8 cellular contexts compared by ENCODE assay signal in genomic region chr19:17390665-17391370, GRCh38. TPM values are rescaled to one million over a fixed set of nuclear protein-coding genes. Genes with fewer than 3 reads are reported as not detected.
DNase-seq lines count a peak whose midpoint lies in the region; ATAC-seq and TF ChIP-seq lines count a peak whose summit lies in the region.

No MANE protein-coding gene starts in this region.

- no peaks in the 10 kb centered on the region for H3K4me1 Mint-ChIP-seq in nephron

- peak; percentile 86 for DNase-seq in DMS53 (lab: John Stamatoyannopoulos, UW)
- DNase-seq in activated T-helper 1 cell treated with Interleukin-2 at 50 U/mL for 16 hours (ENCODE audit: low read depth), result peak; percentile 84
- DNase-seq in fibroblast of peridontal ligament (ENCODE audit: extremely low read depth), result peak; percentile 77
- peak; percentile 71 to 87 (median 84) for DNase-seq in stimulated activated naive CD4-positive, alpha-beta T cell (lab: John Stamatoyannopoulos, UW)

- no peaks in the 10 kb centered on the region for H3K27me3 Mint-ChIP-seq in nephron (ENCODE audit: low read depth)

- ATAC-seq in GM21529 (IDR thresholded peaks at IDR 0.05; ENCODE audit: unreplicated experiment), result peak; percentile 88

- TF ChIP-seq RAD21 in Ishikawa (IDR thresholded peaks at IDR 0.05; ENCODE audit: low read depth), result peak; percentile 46; the same call in 1 of the 2 replicates

- peaks cover 6% of the 10 kb centered on the region for H3K9me3 Mint-ChIP-seq in nephron

- H3K4me3 Mint-ChIP-seq in nephron, result peak overlapping the region; percentile 88 to 94 (median 93)

- TF ChIP-seq CTCF in nephron (IDR thresholded peaks at IDR 0.05; ENCODE audit: unreplicated experiment in 3 of 3), result peak; percentile 68 to 84 (median 78)

- peak overlapping the region in 2 of 3 experiments; percentile 45 to 63 for H3K27ac Mint-ChIP-seq in nephron

- no peaks in the 10 kb centered on the region for H3K36me3 Mint-ChIP-seq in nephron (ENCODE audit: low read depth)

- no peak for TF ChIP-seq EP300 in Ishikawa (IDR thresholded peaks at IDR 0.05; ENCODE audit: borderline replicate concordance)

TF ChIP-seq in Ishikawa, 13 proteins besides CTCF, POLR2A, EP300 and RAD21:
- TF ChIP-seq YY1 (IDR thresholded peaks at IDR 0.05; ENCODE audit: low read depth) (0 out of 2 replicates have a peak, but pooled peaks have one; percentile 13), ZBTB7A (IDR thresholded peaks at IDR 0.05; ENCODE audit: low read depth) (0 out of 2 replicates have a peak, but pooled peaks have one; percentile 1), USF1 (IDR thresholded peaks at IDR 0.05) (no peak), TEAD4 (IDR thresholded peaks at IDR 0.05) (no peak), MAX (IDR thresholded peaks at IDR 0.05) (peak; percentile 61), TCF12 (IDR thresholded peaks at IDR 0.05; ENCODE audit: low read depth) (0 out of 2 replicates have a peak, but pooled peaks have one; percentile 11), REST (IDR thresholded peaks at IDR 0.05; ENCODE audit: low read depth) (no peak)

TF ChIP-seq in PFSK-1, 5 proteins besides CTCF, POLR2A, EP300 and RAD21:
- TF ChIP-seq FOXP2 (optimal IDR thresholded peaks at IDR 0.05; ENCODE audit: borderline replicate concordance, extremely low read depth, extremely low read length, insufficient read depth), result peak; percentile 88
- no peak for TF ChIP-seq REST (IDR thresholded peaks at IDR 0.05; ENCODE audit: insufficient read depth in 1 of 2, low read depth in 2 of 2, low read length in 2 of 2)

RNA-seq across cellular contexts. Expression of gene CCDC194, which starts 3.2 kb away (rescaled TPM):
- polyA plus RNA-seq in PFSK-1 (2012; ENCODE audit: insufficient read length, low read depth), result not detected

RNA-seq across cellular contexts. Expression of gene PLVAP, which starts 13.7 kb away (rescaled TPM):
- 0.79 TPM for polyA plus RNA-seq in PFSK-1 (2012; ENCODE audit: insufficient read length, low read depth)

RNA-seq across cellular contexts. Expression of gene BST2, which starts 14.6 kb away (rescaled TPM):
- 14.7 TPM for polyA plus RNA-seq in PFSK-1 (2012; ENCODE audit: insufficient read length, low read depth)

RNA-seq across cellular contexts. Expression of gene MVB12A, which starts 29.0 kb away (rescaled TPM):
- 141 TPM for polyA plus RNA-seq in PFSK-1 (2012; ENCODE audit: insufficient read length, low read depth)

RNA-seq across cellular contexts. Expression of gene GTPBP3, which starts 53.5 kb away (rescaled TPM):
- polyA plus RNA-seq in PFSK-1 (2012; ENCODE audit: insufficient read length, low read depth), result 66.1 TPM

Comparison
In these comparisons a context has a peak if more than half of its experiments do, and no peak if none do; other contexts are left out.
1. Peak in every context shown above with its lines: DNase-seq and ATAC-seq.